Comparison of ENCODE assay signal across 7 cellular contexts in the genomic region with DNA sequence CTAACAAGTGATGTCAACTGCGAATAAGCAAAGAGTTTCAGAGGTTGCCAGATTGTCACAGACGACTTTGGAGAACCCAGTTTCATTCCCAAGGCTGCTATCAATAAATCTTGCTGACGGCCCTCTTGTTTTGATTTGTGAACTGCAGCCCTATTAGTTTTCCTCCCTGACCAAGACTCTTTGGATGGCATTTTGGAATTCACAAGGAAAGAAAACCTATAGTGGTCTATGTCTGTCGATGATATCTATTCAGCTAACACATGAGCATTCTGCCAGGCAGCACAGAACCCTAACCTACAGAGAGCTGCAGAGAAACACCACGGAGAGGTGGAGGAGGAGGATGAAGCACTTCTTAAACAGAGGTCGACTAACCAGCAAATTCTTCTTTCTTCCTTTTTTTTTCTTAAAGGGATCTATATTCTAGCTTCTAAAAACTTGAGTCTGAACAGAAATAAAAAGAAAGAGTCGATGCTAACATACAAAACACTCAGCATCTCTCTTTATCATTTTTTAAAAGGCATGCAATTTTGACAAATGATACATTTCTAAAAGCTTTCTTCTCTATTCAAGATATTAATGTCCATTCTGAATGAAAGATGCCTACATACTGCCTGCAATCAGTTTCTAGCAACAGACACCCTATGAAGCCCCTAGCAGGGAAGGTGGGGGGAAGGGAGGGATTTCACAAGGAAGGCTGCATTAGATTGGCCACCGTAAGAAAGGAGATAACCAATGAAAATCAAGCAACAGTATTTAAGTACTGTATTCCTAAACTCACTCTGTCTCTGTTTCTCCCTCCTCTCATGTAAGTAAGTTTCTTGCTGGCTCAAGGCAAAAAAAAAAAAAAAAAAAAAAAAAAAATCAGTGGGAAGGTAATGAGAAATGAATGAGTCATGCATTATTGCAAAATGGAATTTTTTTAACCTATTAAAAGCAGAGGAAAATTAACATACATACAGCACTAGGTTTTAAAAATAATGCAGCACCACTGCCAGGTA.
A peak's percentile ranks its signal among the peaks of the same experiment; 100 is the strongest.
DNase-seq lines count a peak whose midpoint lies in the region; ATAC-seq lines count a peak whose summit lies in the region.

No MANE protein-coding gene starts in this region.

- peaks cover 71% of the 10 kb centered on the region for H3K4me1 ChIP-seq in HUES48 (ENCODE audit: control insufficient read depth, insufficient read depth, low read length)
- H3K4me1 ChIP-seq in iPS-15b (ENCODE audit: control insufficient read depth, insufficient read depth, low read length), result peaks cover 37% of the 10 kb centered on the region

- H3K4me3 ChIP-seq in HUES48 (ENCODE audit: low read depth, low read length) (peak overlapping the region; percentile 61), iPS-15b (ENCODE audit: low read depth, low read length) (peak overlapping the region; percentile 28)

- H3K27ac ChIP-seq in HUES48 (ENCODE audit: low read depth, low read length) (peak overlapping the region; percentile 74), temporal lobe (ENCODE audit: low read depth, low read length) (peak overlapping the region; percentile 73)

- H3K27me3 ChIP-seq in HUES48 (ENCODE audit: control insufficient read depth, insufficient read depth, low read length), result no peaks in the 10 kb centered on the region
- no peaks in the 10 kb centered on the region for H3K27me3 ChIP-seq in iPS-15b (ENCODE audit: control insufficient read depth, insufficient read depth, low read length)

- peak; percentile 98 for DNase-seq in amniotic epithelial cell (ENCODE audit: low read depth)
- no peak for DNase-seq in NCI-H2196 (lab: John Stamatoyannopoulos, UW; ENCODE audit: unreplicated experiment)

- no peaks in the 10 kb centered on the region for H3K9me3 ChIP-seq in HUES48 (ENCODE audit: control insufficient read depth, insufficient read depth, low read length)
- H3K9me3 ChIP-seq in iPS-15b (ENCODE audit: control insufficient read depth, insufficient read depth, low read length), result no peaks in the 10 kb centered on the region

- H3K36me3 ChIP-seq in HUES48 (ENCODE audit: control insufficient read depth, insufficient read depth, low read length) (no peaks in the 10 kb centered on the region), iPS-15b (ENCODE audit: control insufficient read depth, insufficient read depth, low read length) (no peaks in the 10 kb centered on the region)

- no peak overlapping the region; the same call in 1 of the 2 replicates for H3K9ac ChIP-seq in HUES48 (ENCODE audit: low read depth, low read length)
- H3K9ac ChIP-seq in iPS-15b (ENCODE audit: low read depth, low read length), result no peak overlapping the region

- ATAC-seq in GM21360 (IDR thresholded peaks at IDR 0.05; ENCODE audit: unreplicated experiment) (no peak), HG03457 (IDR thresholded peaks at IDR 0.05; ENCODE audit: unreplicated experiment) (no peak)
